11 cellular contexts compared by ENCODE assay signal in genomic region chr6:151241853-151242252, GRCh38. TPM values are rescaled to one million over a fixed set of nuclear protein-coding genes. Genes with fewer than 3 reads are reported as not detected.
A peak's percentile ranks its signal among the peaks of the same experiment; 100 is the strongest.
DNase-seq lines count a peak whose midpoint lies in the region; ATAC-seq and TF ChIP-seq lines count a peak whose summit lies in the region.
"Had no signal": no experiment of that assay in that cellular context is flagged by ENCODE, and none has a peak within 500 bp of the region (broad histone marks: within the 10 kb centered on the region; RNA-seq: fewer than 3 reads in every experiment).

No MANE protein-coding gene starts in this region.

- H2AFZ ChIP-seq in smooth muscle cell (ENCODE audit: low read depth): no peak overlapping the region

- DNase-seq in HAP-1 (ENCODE audit: low spot score in 2 of 2) (peak in 1 of 2 experiments; percentile 26), ascending aorta (ENCODE audit: low spot score in 2 of 2) (no peak), smooth muscle cell (lab: John Stamatoyannopoulos, UW; ENCODE audit: unreplicated experiment) (no peak), head of caudate nucleus (no peak), DMS153 treated with DMSO at 0.1 percent for 48 hours (lab: John Stamatoyannopoulos, UW; ENCODE audit: unreplicated experiment) (no peak), medulla oblongata (ENCODE audit: extremely low spot score) (no peak)
- DNase-seq: activated CD4-positive, alpha-beta T cell treated with anti-CD3 and anti-CD28 coated beads for 36 hours; Kasumi-1; stimulated activated CD4-positive, alpha-beta T cell treated with anti-CD3 and anti-CD28 coated beads, Interleukin-15, amount 100 ng/mL, for 24 hours had no signal

- no peak for TF ChIP-seq CTCF in ascending aorta (IDR thresholded peaks at IDR 0.05)
- TF ChIP-seq CTCF in smooth muscle cell (IDR thresholded peaks at IDR 0.05; ENCODE audit: borderline replicate concordance, insufficient read depth, poor library complexity, severe bottlenecking): no peak

- H3K9me3 ChIP-seq in HAP-1 (no peaks in the 10 kb centered on the region), ascending aorta (no peaks in the 10 kb centered on the region), iPS-15b (ENCODE audit: control insufficient read depth, insufficient read depth, low read length) (no peaks in the 10 kb centered on the region), smooth muscle cell (replicated peaks; ENCODE audit: low read depth) (no peaks in the 10 kb centered on the region)

- H3K36me3 ChIP-seq in HAP-1 (replicated peaks) (no peaks in the 10 kb centered on the region), ascending aorta (no peaks in the 10 kb centered on the region), iPS-15b (ENCODE audit: control insufficient read depth, insufficient read depth, low read length) (no peaks in the 10 kb centered on the region), smooth muscle cell (ENCODE audit: low read depth) (no peaks in the 10 kb centered on the region)

- H3K4me2 ChIP-seq in smooth muscle cell: peak overlapping the region; percentile 98

- intact Hi-C loops in ascending aorta (cut with DNase I): loop anchor here (1.0 to 5.0 kb wide), 2 partner anchors 81 to 220 kb away; no protein-coding TSS in a partner anchor
- intact Hi-C loops in head of caudate nucleus (cut with DNase I): no loop called here

- H3K4me1 ChIP-seq in HAP-1 (peaks cover 25% of the 10 kb centered on the region), ascending aorta (peaks cover 0 to 14% of the 10 kb centered on the region in 2 donors), iPS-15b (ENCODE audit: control insufficient read depth, insufficient read depth, low read length) (peaks cover 13% of the 10 kb centered on the region), smooth muscle cell (ENCODE audit: low read depth) (no peaks in the 10 kb centered on the region)

- 77% methylated on average over 5 of the region's 5 CpGs for WGBS in smooth muscle cell (ENCODE audit: low lambda C conversion rate)

- no peak for ATAC-seq in HG03139 (IDR thresholded peaks at IDR 0.05; ENCODE audit: unreplicated experiment)
- ATAC-seq: activated CD4-positive, alpha-beta T cell treated with anti-CD3 and anti-CD28 coated beads for 36 hours had no signal

- in situ Hi-C loops in HAP-1 (cut with MboI; ENCODE audit: low sequenced_read_pairs): no loop called here

- no peaks in the 10 kb centered on the region for H3K27me3 ChIP-seq in HAP-1 (ENCODE audit: low read depth)
- H3K27me3 ChIP-seq in ascending aorta: no peaks in the 10 kb centered on the region
- H3K27me3 ChIP-seq in iPS-15b (ENCODE audit: control insufficient read depth, insufficient read depth, low read length): peaks cover 8% of the 10 kb centered on the region
- H3K27me3 ChIP-seq in smooth muscle cell (ENCODE audit: low read depth): no peaks in the 10 kb centered on the region

- H3K9ac ChIP-seq in iPS-15b (ENCODE audit: low read depth, low read length): no peak overlapping the region
- H3K9ac ChIP-seq in smooth muscle cell (ENCODE audit: low read depth): no peak overlapping the region

- H3K27ac ChIP-seq in ascending aorta (peak overlapping the region; percentile 86 to 90), smooth muscle cell (ENCODE audit: low read depth) (no peak overlapping the region)

- H3K79me2 ChIP-seq in smooth muscle cell (ENCODE audit: low read depth): peaks cover 25% of the 10 kb centered on the region

- H4K20me1 ChIP-seq in smooth muscle cell (ENCODE audit: low read depth): no peaks in the 10 kb centered on the region

- H3F3A ChIP-seq in smooth muscle cell (ENCODE audit: low read depth): no peaks in the 10 kb centered on the region

- H3K4me3 ChIP-seq in HAP-1: peak overlapping the region; percentile 84
- H3K4me3 ChIP-seq in ascending aorta: peak overlapping the region; percentile 64 to 86
- H3K4me3 ChIP-seq in iPS-15b (ENCODE audit: low read depth, low read length): peak overlapping the region; percentile 79
- peak overlapping the region; percentile 80 for H3K4me3 ChIP-seq in smooth muscle cell

RNA-seq across cellular contexts. Expression of gene AKAP12, which starts 2.1 kb away (rescaled TPM):
- 53.9 TPM for total RNA-seq in ascending aorta
- total RNA-seq in smooth muscle cell: 13.3 and 13.8 TPM in 2 replicates
- 10.7 and 23.3 TPM in 2 replicates for polyA plus RNA-seq in smooth muscle cell
